Comparison of ENCODE assay signal across 1 cellular context in the genomic region with DNA sequence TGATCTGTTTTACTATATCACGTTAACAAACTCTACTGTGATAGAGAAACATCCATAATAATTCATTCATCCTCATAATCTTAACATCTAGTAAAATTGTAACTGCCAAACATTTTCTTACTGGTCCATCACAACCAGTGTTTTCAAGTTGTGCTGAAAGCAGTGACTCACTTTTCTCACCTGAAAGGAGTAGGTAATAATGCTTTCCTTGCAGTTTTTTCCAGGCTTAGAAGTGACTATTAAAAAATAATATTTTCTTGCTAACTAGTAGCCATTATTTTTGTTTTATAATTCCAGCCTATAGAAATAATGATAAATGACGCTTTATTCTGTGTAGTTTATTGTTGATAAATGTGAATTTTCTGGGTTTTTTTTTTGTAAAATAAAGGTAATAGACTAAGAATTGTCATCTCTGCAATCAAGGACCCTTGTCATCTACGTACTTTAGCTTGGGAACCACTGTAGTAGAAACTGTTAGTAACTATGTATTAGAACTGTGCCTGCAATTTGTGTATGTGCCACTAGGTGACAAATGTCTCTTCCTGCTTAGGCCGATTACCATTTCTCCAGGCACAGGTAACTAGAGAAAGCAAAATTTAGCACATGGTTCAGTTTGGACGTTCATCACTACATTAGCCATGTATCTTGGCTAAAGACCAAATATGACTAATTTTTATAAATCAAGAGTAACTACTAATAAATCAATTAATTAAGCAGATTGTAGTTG.
TF ChIP-seq lines count a peak whose summit lies in the region.

No MANE protein-coding gene starts in this region.

TF ChIP-seq in GM23338, 12 proteins besides CTCF, POLR2A, EP300 and RAD21 (continued from another document):
- TF ChIP-seq, protein P1, sequence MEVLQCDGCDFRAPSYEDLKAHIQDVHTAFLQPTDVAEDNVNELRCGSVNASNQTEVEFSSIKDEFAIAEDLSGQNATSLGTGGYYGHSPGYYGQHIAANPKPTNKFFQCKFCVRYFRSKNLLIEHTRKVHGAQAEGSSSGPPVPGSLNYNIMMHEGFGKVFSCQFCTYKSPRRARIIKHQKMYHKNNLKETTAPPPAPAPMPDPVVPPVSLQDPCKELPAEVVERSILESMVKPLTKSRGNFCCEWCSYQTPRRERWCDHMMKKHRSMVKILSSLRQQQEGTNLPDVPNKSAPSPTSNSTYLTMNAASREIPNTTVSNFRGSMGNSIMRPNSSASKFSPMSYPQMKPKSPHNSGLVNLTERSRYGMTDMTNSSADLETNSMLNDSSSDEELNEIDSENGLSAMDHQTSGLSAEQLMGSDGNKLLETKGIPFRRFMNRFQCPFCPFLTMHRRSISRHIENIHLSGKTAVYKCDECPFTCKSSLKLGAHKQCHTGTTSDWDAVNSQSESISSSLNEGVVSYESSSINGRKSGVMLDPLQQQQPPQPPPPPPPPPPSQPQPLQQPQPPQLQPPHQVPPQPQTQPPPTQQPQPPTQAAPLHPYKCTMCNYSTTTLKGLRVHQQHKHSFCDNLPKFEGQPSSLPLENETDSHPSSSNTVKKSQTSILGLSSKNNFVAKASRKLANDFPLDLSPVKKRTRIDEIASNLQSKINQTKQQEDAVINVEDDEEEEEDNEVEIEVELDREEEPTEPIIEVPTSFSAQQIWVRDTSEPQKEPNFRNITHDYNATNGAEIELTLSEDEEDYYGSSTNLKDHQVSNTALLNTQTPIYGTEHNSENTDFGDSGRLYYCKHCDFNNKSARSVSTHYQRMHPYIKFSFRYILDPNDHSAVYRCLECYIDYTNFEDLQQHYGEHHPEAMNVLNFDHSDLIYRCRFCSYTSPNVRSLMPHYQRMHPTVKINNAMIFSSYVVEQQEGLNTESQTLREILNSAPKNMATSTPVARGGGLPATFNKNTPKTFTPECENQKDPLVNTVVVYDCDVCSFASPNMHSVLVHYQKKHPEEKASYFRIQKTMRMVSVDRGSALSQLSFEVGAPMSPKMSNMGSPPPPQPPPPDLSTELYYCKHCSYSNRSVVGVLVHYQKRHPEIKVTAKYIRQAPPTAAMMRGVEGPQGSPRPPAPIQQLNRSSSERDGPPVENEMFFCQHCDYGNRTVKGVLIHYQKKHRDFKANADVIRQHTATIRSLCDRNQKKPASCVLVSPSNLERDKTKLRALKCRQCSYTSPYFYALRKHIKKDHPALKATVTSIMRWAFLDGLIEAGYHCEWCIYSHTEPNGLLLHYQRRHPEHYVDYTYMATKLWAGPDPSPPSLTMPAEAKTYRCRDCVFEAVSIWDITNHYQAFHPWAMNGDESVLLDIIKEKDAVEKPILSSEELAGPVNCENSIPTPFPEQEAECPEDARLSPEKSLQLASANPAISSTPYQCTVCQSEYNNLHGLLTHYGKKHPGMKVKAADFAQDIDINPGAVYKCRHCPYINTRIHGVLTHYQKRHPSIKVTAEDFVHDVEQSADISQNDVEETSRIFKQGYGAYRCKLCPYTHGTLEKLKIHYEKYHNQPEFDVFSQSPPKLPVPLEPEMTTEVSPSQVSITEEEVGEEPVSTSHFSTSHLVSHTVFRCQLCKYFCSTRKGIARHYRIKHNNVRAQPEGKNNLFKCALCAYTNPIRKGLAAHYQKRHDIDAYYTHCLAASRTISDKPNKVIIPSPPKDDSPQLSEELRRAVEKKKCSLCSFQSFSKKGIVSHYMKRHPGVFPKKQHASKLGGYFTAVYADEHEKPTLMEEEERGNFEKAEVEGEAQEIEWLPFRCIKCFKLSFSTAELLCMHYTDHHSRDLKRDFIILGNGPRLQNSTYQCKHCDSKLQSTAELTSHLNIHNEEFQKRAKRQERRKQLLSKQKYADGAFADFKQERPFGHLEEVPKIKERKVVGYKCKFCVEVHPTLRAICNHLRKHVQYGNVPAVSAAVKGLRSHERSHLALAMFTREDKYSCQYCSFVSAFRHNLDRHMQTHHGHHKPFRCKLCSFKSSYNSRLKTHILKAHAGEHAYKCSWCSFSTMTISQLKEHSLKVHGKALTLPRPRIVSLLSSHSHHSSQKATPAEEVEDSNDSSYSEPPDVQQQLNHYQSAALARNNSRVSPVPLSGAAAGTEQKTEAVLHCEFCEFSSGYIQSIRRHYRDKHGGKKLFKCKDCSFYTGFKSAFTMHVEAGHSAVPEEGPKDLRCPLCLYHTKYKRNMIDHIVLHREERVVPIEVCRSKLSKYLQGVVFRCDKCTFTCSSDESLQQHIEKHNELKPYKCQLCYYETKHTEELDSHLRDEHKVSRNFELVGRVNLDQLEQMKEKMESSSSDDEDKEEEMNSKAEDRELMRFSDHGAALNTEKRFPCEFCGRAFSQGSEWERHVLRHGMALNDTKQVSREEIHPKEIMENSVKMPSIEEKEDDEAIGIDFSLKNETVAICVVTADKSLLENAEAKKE (CRISPR knock-in tag; IDR thresholded peaks at IDR 0.05): no peak
- no peak for TF ChIP-seq ZNF331 (CRISPR knock-in tag; IDR thresholded peaks at IDR 0.05; ENCODE audit: low read depth)
- TF ChIP-seq EZH2phosphoT487 (IDR thresholded peaks at IDR 0.05; ENCODE audit: unreplicated experiment): no peak
- TF ChIP-seq JUNB (IDR thresholded peaks at IDR 0.05; ENCODE audit: unreplicated experiment): no peak
- no peak for TF ChIP-seq ZNF114 (CRISPR knock-in tag; IDR thresholded peaks at IDR 0.05)
